ENCODE assay signal across 1 cellular context in the genomic region with DNA sequence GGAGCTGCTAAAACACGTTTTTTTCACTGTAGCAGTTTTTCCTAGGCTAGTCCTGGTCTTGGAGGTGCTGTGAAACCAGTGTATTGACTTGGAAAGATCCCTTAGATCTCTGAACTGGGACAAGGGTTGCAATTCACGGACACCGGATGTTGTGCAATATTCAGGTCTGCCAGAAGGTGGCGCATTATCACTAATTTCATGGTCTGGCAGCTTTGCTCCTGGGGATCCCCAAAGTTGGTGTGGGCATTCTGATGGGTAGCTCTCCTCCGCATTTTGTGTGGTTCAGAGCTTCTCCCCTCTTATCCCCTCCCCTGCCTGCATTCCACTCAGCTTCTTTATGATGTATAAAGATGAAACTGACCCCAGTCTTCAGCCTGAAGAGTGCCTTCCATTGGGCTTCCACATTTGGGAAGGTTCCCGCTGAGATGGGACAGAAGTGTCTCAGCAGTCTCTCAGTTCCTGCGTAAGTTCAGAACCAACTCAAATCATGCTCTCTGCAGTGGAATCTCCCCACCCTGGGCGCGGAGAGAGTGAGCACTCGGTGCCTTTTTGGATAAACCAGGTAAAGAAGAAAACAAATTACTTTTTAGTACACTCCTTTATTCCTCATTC.
TF ChIP-seq lines count a peak whose summit lies in the region.

No MANE protein-coding gene starts in this region.

TF ChIP-seq in GM12878, 131 proteins besides CTCF, POLR2A, EP300 and RAD21 (continued from another document):
- TF ChIP-seq, protein P1, sequence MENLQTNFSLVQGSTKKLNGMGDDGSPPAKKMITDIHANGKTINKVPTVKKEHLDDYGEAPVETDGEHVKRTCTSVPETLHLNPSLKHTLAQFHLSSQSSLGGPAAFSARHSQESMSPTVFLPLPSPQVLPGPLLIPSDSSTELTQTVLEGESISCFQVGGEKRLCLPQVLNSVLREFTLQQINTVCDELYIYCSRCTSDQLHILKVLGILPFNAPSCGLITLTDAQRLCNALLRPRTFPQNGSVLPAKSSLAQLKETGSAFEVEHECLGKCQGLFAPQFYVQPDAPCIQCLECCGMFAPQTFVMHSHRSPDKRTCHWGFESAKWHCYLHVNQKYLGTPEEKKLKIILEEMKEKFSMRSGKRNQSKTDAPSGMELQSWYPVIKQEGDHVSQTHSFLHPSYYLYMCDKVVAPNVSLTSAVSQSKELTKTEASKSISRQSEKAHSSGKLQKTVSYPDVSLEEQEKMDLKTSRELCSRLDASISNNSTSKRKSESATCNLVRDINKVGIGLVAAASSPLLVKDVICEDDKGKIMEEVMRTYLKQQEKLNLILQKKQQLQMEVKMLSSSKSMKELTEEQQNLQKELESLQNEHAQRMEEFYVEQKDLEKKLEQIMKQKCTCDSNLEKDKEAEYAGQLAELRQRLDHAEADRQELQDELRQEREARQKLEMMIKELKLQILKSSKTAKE (IDR thresholded peaks at IDR 0.05; ENCODE audit: low read depth, poor library complexity, severe bottlenecking), result peak; percentile 56
- TF ChIP-seq, protein P2, sequence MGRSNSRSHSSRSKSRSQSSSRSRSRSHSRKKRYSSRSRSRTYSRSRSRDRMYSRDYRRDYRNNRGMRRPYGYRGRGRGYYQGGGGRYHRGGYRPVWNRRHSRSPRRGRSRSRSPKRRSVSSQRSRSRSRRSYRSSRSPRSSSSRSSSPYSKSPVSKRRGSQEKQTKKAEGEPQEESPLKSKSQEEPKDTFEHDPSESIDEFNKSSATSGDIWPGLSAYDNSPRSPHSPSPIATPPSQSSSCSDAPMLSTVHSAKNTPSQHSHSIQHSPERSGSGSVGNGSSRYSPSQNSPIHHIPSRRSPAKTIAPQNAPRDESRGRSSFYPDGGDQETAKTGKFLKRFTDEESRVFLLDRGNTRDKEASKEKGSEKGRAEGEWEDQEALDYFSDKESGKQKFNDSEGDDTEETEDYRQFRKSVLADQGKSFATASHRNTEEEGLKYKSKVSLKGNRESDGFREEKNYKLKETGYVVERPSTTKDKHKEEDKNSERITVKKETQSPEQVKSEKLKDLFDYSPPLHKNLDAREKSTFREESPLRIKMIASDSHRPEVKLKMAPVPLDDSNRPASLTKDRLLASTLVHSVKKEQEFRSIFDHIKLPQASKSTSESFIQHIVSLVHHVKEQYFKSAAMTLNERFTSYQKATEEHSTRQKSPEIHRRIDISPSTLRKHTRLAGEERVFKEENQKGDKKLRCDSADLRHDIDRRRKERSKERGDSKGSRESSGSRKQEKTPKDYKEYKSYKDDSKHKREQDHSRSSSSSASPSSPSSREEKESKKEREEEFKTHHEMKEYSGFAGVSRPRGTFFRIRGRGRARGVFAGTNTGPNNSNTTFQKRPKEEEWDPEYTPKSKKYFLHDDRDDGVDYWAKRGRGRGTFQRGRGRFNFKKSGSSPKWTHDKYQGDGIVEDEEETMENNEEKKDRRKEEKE (IDR thresholded peaks at IDR 0.05), result no peak
- TF ChIP-seq RB1 (IDR thresholded peaks at IDR 0.05; ENCODE audit: borderline replicate concordance) (peak; percentile 33; the same call in 1 of the 2 replicates), PAX5 (IDR thresholded peaks at IDR 0.05; ENCODE audit: borderline replicate concordance, low read depth, low read length) (peak; percentile 97)
